Comparison of ENCODE assay signal across 1 cellular context in the genomic region with DNA sequence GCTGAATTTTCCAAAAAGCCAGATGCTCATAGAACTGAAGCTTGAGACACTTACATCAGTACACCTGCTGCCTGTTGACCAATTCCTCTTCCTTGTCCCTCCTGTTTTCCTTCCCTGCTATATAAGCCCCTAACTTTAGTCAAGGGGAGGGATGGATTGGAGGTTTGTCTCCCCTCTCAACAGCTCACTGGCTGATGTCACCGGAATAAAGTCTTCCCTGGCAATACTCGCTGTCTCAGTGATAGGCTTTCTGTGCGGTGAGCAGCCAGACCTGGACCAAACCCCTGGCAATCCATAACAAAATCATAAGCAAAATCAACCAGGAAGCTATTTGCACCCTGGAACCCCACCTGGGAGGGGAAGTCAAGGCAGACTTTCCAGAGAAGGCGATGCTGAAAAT.
TF ChIP-seq lines count a peak whose summit lies in the region.

No MANE protein-coding gene starts in this region.

TF ChIP-seq in HCT116, 20 proteins besides CTCF, POLR2A, EP300 and RAD21:
- TF ChIP-seq ELF1 (IDR thresholded peaks at IDR 0.05; ENCODE audit: borderline replicate concordance, low read depth) (no peak), ZNF274 (IDR thresholded peaks at IDR 0.05; ENCODE audit: low read depth, low read length) (no peak), EGR1 (IDR thresholded peaks at IDR 0.05; ENCODE audit: low read depth) (no peak), EZH2 (IDR thresholded peaks at IDR 0.05) (no peak), TCF7L2 (IDR thresholded peaks at IDR 0.05; ENCODE audit: borderline replicate concordance, extremely low read depth, insufficient read depth, insufficient read length) (no peak), FOSL1 (IDR thresholded peaks at IDR 0.05; ENCODE audit: low read depth) (no peak), SP1 (IDR thresholded peaks at IDR 0.05; ENCODE audit: low read depth) (no peak)
- TF ChIP-seq, protein P1, sequence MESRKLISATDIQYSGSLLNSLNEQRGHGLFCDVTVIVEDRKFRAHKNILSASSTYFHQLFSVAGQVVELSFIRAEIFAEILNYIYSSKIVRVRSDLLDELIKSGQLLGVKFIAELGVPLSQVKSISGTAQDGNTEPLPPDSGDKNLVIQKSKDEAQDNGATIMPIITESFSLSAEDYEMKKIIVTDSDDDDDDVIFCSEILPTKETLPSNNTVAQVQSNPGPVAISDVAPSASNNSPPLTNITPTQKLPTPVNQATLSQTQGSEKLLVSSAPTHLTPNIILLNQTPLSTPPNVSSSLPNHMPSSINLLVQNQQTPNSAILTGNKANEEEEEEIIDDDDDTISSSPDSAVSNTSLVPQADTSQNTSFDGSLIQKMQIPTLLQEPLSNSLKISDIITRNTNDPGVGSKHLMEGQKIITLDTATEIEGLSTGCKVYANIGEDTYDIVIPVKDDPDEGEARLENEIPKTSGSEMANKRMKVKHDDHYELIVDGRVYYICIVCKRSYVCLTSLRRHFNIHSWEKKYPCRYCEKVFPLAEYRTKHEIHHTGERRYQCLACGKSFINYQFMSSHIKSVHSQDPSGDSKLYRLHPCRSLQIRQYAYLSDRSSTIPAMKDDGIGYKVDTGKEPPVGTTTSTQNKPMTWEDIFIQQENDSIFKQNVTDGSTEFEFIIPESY (IDR thresholded peaks at IDR 0.05; ENCODE audit: extremely low read depth, insufficient replicate concordance, low read length): no peak
